Comparison of ENCODE assay signal across 16 cellular contexts in genomic region chr15:85427286-85428028, GRCh38. TPM values are rescaled to one million over a fixed set of nuclear protein-coding genes. Genes with fewer than 3 reads are reported as not detected.
A peak's percentile ranks its signal among the peaks of the same experiment; 100 is the strongest.
DNase-seq lines count a peak whose midpoint lies in the region; ATAC-seq and TF ChIP-seq lines count a peak whose summit lies in the region.
"Had no signal": no experiment of that assay in that cellular context is flagged by ENCODE, and none has a peak within 500 bp of the region (broad histone marks: within the 10 kb centered on the region; RNA-seq: fewer than 3 reads in every experiment).

No MANE protein-coding gene starts in this region.

- CTCF ChIA-PET in GM10248 (lab: Yijun Ruan, JAX): interaction anchor here (1.3 to 1.8 kb wide), 3 partner anchors 10 to 131 kb away, joined by 3 to 10 read pairs (median 6); no protein-coding TSS in a partner anchor

- no peaks in the 10 kb centered on the region for H3K36me3 Mint-ChIP-seq in T-helper 17 cell (ENCODE audit: low read depth)
- H3K36me3 Mint-ChIP-seq: CD14-positive monocyte; CD8-positive, alpha-beta T cell had no signal

- no peaks in the 10 kb centered on the region for H3K27me3 ChIP-seq in colonic mucosa

- intact Hi-C loops in colonic mucosa (cut with DNase I): no loop called here

- no peaks in the 10 kb centered on the region for H3K27me3 Mint-ChIP-seq in T-helper 17 cell

- no peaks in the 10 kb centered on the region for H3K4me1 ChIP-seq in colonic mucosa

- ATAC-seq in T-helper 17 cell (no peak), left lobe of liver (peak; percentile 57)
- ATAC-seq: A549; CD8-positive, alpha-beta T cell; K562 had no signal

- no peak for TF ChIP-seq CTCF in colonic mucosa (IDR thresholded peaks at IDR 0.05)
- TF ChIP-seq CTCF in GM10248 (IDR thresholded peaks at IDR 0.05; ENCODE audit: control extremely low read depth, extremely low read depth, low read depth, missing control alignments): no peak

- peaks cover 57% of the 10 kb centered on the region for H3K4me1 Mint-ChIP-seq in T-helper 17 cell

- H3K27ac ChIP-seq in colonic mucosa: peak overlapping the region; percentile 54
- H3K27ac ChIP-seq: A549 had no signal

- POLR2A ChIA-PET in GM10248 (lab: Yijun Ruan, JAX): no interaction called here

- H3K27ac Mint-ChIP-seq in T-helper 17 cell: peak overlapping the region; percentile 22
- H3K27ac Mint-ChIP-seq: CD14-positive monocyte; CD8-positive, alpha-beta T cell had no signal

- H3K9me3 ChIP-seq in T-helper 17 cell (ENCODE audit: control insufficient read depth, low read length, poor library complexity, severe bottlenecking) (no peaks in the 10 kb centered on the region), colonic mucosa (no peaks in the 10 kb centered on the region)
- H3K9me3 ChIP-seq: A549, HAP-1 had no signal

- no peak overlapping the region for H3K9ac ChIP-seq in colonic mucosa (ENCODE audit: low read depth in 2 of 2, low read length in 2 of 2)

- DNase-seq in T-helper 17 cell (no peak), colonic mucosa (peak; percentile 48), left lobe of liver (ENCODE audit: low spot score) (no peak), renal cortical epithelial cell (ENCODE audit: low read depth) (peak; percentile 84), GM10248 (ENCODE audit: extremely low spot score) (no peak), NCI-H748 treated with DMSO at 0.1 percent for 48 hours (lab: John Stamatoyannopoulos, UW) (no peak), NCI-H1092 (lab: John Stamatoyannopoulos, UW) (no peak), GOT3 (lab: John Stamatoyannopoulos, UW) (no peak)
- DNase-seq: CD8-positive, alpha-beta T cell; COR-L47; DMS53; GF-D8 had no signal

- H3K4me3 ChIP-seq in colonic mucosa: no peak overlapping the region
- H3K4me3 ChIP-seq: A549, HAP-1, K562 had no signal

- H3K36me3 ChIP-seq in colonic mucosa: no peaks in the 10 kb centered on the region
- H3K36me3 ChIP-seq: HAP-1 had no signal

- H3K4me3 Mint-ChIP-seq in T-helper 17 cell: no peak overlapping the region
- H3K4me3 Mint-ChIP-seq: CD14-positive monocyte; CD8-positive, alpha-beta T cell had no signal

RNA-seq across cellular contexts. Expression of gene AKAP13, which starts 47.1 kb away (rescaled TPM):
- total RNA-seq in T-helper 17 cell: 100 to 1,000 TPM; 426 to 437 TPM
- total RNA-seq in colonic mucosa: 100 to 1,000 TPM in 1 of 2 donors, 10 to 100 TPM in 1; 87.3 to 106 TPM
- total RNA-seq in left lobe of liver: 60.5 TPM
- total RNA-seq in renal cortical epithelial cell: 54.2 and 152 TPM in 2 replicates

Comparison
In these comparisons a context has a peak if more than half of its experiments do, and no peak if none do; other contexts are left out.
1. DNase-seq: peak in colonic mucosa (single experiment) and renal cortical epithelial cell (single experiment); none in T-helper 17 cell (0 of 3), left lobe of liver (single experiment), GM10248 (single experiment), NCI-H748 treated with DMSO at 0.1 percent for 48 hours (single experiment), NCI-H1092 (single experiment) and GOT3 (single experiment).